15 cellular contexts compared by ENCODE assay signal in the genomic region with DNA sequence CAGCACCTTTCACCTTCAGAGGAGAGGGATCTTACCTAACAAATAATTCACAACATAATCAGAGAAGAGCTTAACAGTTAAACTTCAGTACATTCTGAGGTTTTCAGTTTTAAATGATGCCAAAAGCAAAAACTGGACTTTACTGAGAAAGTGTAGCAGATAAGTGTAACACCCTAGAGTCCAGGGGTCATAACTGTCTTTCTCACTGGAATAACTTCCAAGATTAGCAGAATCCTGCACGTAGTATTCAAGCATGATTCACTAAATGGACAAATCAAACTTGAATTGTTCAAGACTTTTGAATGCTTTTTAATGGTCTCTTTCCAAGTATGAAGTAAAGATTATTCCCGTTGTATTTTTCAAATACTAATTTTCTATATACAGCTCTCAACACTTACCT.
DNase-seq lines count a peak whose midpoint lies in the region; ATAC-seq and TF ChIP-seq lines count a peak whose summit lies in the region.
"Had no signal": no experiment of that assay in that cellular context is flagged by ENCODE, and none has a peak within 500 bp of the region (broad histone marks: within the 10 kb centered on the region; RNA-seq: fewer than 3 reads in every experiment).

No MANE protein-coding gene starts in this region.

- DNase-seq in GM03348 (ENCODE audit: low spot score) (peak; percentile 21), adipocyte (ENCODE audit: low read depth) (no peak), endodermal cell (no peak), osteocyte (ENCODE audit: extremely low spot score, unreplicated experiment) (no peak), occipital lobe (lab: John Stamatoyannopoulos, UW) (no peak)
- no peak for DNase-seq in stimulated activated effector memory CD8-positive, alpha-beta T cell treated with anti-CD3 and anti-CD28 coated beads, Interleukin-12 subunit alpha, Interleukin-12 subunit beta, amount 100 ng/mL, for 72 hours (ENCODE audit: low spot score in 2 of 2)
- no peak for DNase-seq in T-helper 2 cell treated with Interferon-gamma antibody and Interleukin-4, amounts not matched to agents 5 μg/mL and 100 μg/mL, for 36 hours (ENCODE audit: low spot score)
- DNase-seq: ACHN; BE2C; C1 segment of cervical spinal cord; Caco-2; CD4-positive, CD25-positive, alpha-beta regulatory T cell; GDM1; HCEC 1CT had no signal

- TF ChIP-seq CTCF in endodermal cell (conservative IDR thresholded peaks at IDR 0.05) (no peak), osteocyte (IDR thresholded peaks at IDR 0.05) (no peak)

- H3K36me3 Mint-ChIP-seq in endodermal cell (ENCODE audit: low read depth) (no peaks in the 10 kb centered on the region), osteocyte (ENCODE audit: unreplicated experiment) (peaks cover 6% of the 10 kb centered on the region)
- H3K36me3 Mint-ChIP-seq in stimulated activated effector memory CD8-positive, alpha-beta T cell treated with anti-CD3 and anti-CD28 coated beads, Interleukin-12 subunit alpha, Interleukin-12 subunit beta, amount 100 ng/mL, for 72 hours = no peaks in the 10 kb centered on the region
- no peaks in the 10 kb centered on the region for H3K36me3 Mint-ChIP-seq in T-helper 2 cell treated with Interferon-gamma antibody and Interleukin-4, amounts not matched to agents 5 μg/mL and 100 μg/mL, for 36 hours (ENCODE audit: low read depth)
- H3K36me3 Mint-ChIP-seq: CD4-positive, CD25-positive, alpha-beta regulatory T cell had no signal

- no peak for ATAC-seq in stimulated activated effector memory CD8-positive, alpha-beta T cell treated with anti-CD3 and anti-CD28 coated beads, Interleukin-12 subunit alpha, Interleukin-12 subunit beta, amount 100 ng/mL, for 72 hours
- ATAC-seq in GM18517 (IDR thresholded peaks at IDR 0.05; ENCODE audit: unreplicated experiment) = no peak

- H3K9ac ChIP-seq in adipocyte (ENCODE audit: low read length) = peak overlapping the region; percentile 12
- no peak overlapping the region for H3K9ac ChIP-seq in endodermal cell (ENCODE audit: extremely low read depth, low read length, poor library complexity, severe bottlenecking)

- H3K4me3 Mint-ChIP-seq in endodermal cell (no peak overlapping the region), osteocyte (ENCODE audit: unreplicated experiment) (no peak overlapping the region)
- no peak overlapping the region for H3K4me3 Mint-ChIP-seq in stimulated activated effector memory CD8-positive, alpha-beta T cell treated with anti-CD3 and anti-CD28 coated beads, Interleukin-12 subunit alpha, Interleukin-12 subunit beta, amount 100 ng/mL, for 72 hours
- H3K4me3 Mint-ChIP-seq in T-helper 2 cell treated with Interferon-gamma antibody and Interleukin-4, amounts not matched to agents 5 μg/mL and 100 μg/mL, for 36 hours = no peak overlapping the region
- H3K4me3 Mint-ChIP-seq: CD4-positive, CD25-positive, alpha-beta regulatory T cell had no signal

- no peaks in the 10 kb centered on the region for H3K36me3 ChIP-seq in adipocyte (ENCODE audit: control insufficient read depth, insufficient read depth, low read length, severe bottlenecking)
- no peaks in the 10 kb centered on the region for H3K36me3 ChIP-seq in endodermal cell (ENCODE audit: control insufficient read depth, insufficient read depth, low read length)
- H3K36me3 ChIP-seq: BE2C had no signal

- H3K4me1 Mint-ChIP-seq in endodermal cell (peaks cover 27% of the 10 kb centered on the region), osteocyte (ENCODE audit: unreplicated experiment) (peaks cover 59% of the 10 kb centered on the region)
- H3K4me1 Mint-ChIP-seq in stimulated activated effector memory CD8-positive, alpha-beta T cell treated with anti-CD3 and anti-CD28 coated beads, Interleukin-12 subunit alpha, Interleukin-12 subunit beta, amount 100 ng/mL, for 72 hours = no peaks in the 10 kb centered on the region
- H3K4me1 Mint-ChIP-seq in T-helper 2 cell treated with Interferon-gamma antibody and Interleukin-4, amounts not matched to agents 5 μg/mL and 100 μg/mL, for 36 hours (ENCODE audit: low read depth) = no peaks in the 10 kb centered on the region
- H3K4me1 Mint-ChIP-seq: CD4-positive, CD25-positive, alpha-beta regulatory T cell had no signal

- H3K9me3 Mint-ChIP-seq in endodermal cell = no peaks in the 10 kb centered on the region
- H3K9me3 Mint-ChIP-seq in osteocyte (ENCODE audit: unreplicated experiment) = no peaks in the 10 kb centered on the region
- H3K9me3 Mint-ChIP-seq in stimulated activated effector memory CD8-positive, alpha-beta T cell treated with anti-CD3 and anti-CD28 coated beads, Interleukin-12 subunit alpha, Interleukin-12 subunit beta, amount 100 ng/mL, for 72 hours = no peaks in the 10 kb centered on the region
- H3K9me3 Mint-ChIP-seq in T-helper 2 cell treated with Interferon-gamma antibody and Interleukin-4, amounts not matched to agents 5 μg/mL and 100 μg/mL, for 36 hours = no peaks in the 10 kb centered on the region

- H3K27me3 ChIP-seq in adipocyte (replicated peaks; ENCODE audit: control insufficient read depth, insufficient read depth, low read length) (no peaks in the 10 kb centered on the region), endodermal cell (ENCODE audit: control insufficient read depth, insufficient read depth, low read length, poor library complexity, severe bottlenecking) (no peaks in the 10 kb centered on the region)
- H3K27me3 ChIP-seq: BE2C had no signal

- H3K4me3 ChIP-seq in adipocyte (ENCODE audit: low read length) (no peak overlapping the region), endodermal cell (ENCODE audit: low read length) (peak overlapping the region; percentile 12)

- 83 to 91% methylated on average over 1 to 2 of the region's 2 CpGs for WGBS in endodermal cell (ENCODE audit: insufficient coverage in 1 of 2, insufficient read length in 1 of 2), 2 experiments

- H3K4me1 ChIP-seq in adipocyte (ENCODE audit: control insufficient read depth, insufficient read depth, low read length) = peaks cover 42% of the 10 kb centered on the region
- peaks cover 20% of the 10 kb centered on the region for H3K4me1 ChIP-seq in endodermal cell (ENCODE audit: control insufficient read depth, insufficient read depth, low read length)
- H3K4me1 ChIP-seq: BE2C, Caco-2 had no signal

- no peaks in the 10 kb centered on the region for H3K27me3 Mint-ChIP-seq in endodermal cell (ENCODE audit: insufficient read depth)
- no peaks in the 10 kb centered on the region for H3K27me3 Mint-ChIP-seq in osteocyte (ENCODE audit: unreplicated experiment)
- H3K27me3 Mint-ChIP-seq in T-helper 2 cell treated with Interferon-gamma antibody and Interleukin-4, amounts not matched to agents 5 μg/mL and 100 μg/mL, for 36 hours (ENCODE audit: low read depth) = no peaks in the 10 kb centered on the region
- H3K27me3 Mint-ChIP-seq: CD4-positive, CD25-positive, alpha-beta regulatory T cell had no signal

- H3K27ac ChIP-seq in endodermal cell (ENCODE audit: low read depth, low read length) = no peak overlapping the region

- H3K27ac Mint-ChIP-seq in endodermal cell (no peak overlapping the region), osteocyte (ENCODE audit: unreplicated experiment) (peak overlapping the region; percentile 60)
- no peak overlapping the region for H3K27ac Mint-ChIP-seq in stimulated activated effector memory CD8-positive, alpha-beta T cell treated with anti-CD3 and anti-CD28 coated beads, Interleukin-12 subunit alpha, Interleukin-12 subunit beta, amount 100 ng/mL, for 72 hours
- H3K27ac Mint-ChIP-seq in T-helper 2 cell treated with Interferon-gamma antibody and Interleukin-4, amounts not matched to agents 5 μg/mL and 100 μg/mL, for 36 hours = no peak overlapping the region

- no peaks in the 10 kb centered on the region for H3K9me3 ChIP-seq in adipocyte (ENCODE audit: control insufficient read depth, low read length)
- no peaks in the 10 kb centered on the region for H3K9me3 ChIP-seq in endodermal cell (ENCODE audit: control insufficient read depth, low read length)
- H3K9me3 ChIP-seq: BE2C, Caco-2 had no signal
